17 cellular contexts compared by ENCODE assay signal in the genomic region with DNA sequence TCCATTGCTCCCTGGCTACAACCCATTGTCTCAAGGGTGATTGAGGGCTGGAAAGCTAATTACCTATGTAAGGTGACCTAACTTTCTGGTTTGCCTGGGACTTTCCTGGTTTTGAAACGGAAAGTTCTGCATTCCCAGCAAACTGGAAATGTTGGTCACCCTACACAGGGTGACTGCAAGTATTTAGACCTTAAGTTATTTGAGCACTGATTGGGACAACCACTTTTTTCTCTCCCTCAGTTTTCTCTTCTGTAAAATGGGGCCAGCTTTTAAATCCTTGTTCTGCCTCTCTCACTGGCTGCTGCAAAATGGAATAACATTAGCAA. TPM values are rescaled to one million over a fixed set of nuclear protein-coding genes. Genes with fewer than 3 reads are reported as not detected.
DNase-seq lines count a peak whose midpoint lies in the region; ATAC-seq and TF ChIP-seq lines count a peak whose summit lies in the region.
"Had no signal": no experiment of that assay in that cellular context is flagged by ENCODE, and none has a peak within 500 bp of the region (broad histone marks: within the 10 kb centered on the region; RNA-seq: fewer than 3 reads in every experiment).

No MANE protein-coding gene starts in this region.

- peaks cover 0 to 36% (median 29%) of the 10 kb centered on the region in 9 donors for H3K4me1 ChIP-seq in heart right ventricle
- peaks cover 17 to 31% (median 26%) of the 10 kb centered on the region in 4 donors for H3K4me1 ChIP-seq in upper lobe of left lung
- H3K4me1 ChIP-seq in GM23338 (ENCODE audit: insufficient read depth), result no peaks in the 10 kb centered on the region

- H3K9me3 ChIP-seq in heart right ventricle (no peaks in the 10 kb centered on the region), upper lobe of left lung (no peaks in the 10 kb centered on the region)
- H3K9me3 ChIP-seq: BLaER1 treated with 17β-estradiol and CSF1 and Interleukin-3, amounts not matched to agents 10 nM and 100 nM; MG63 had no signal

- no peak for TF ChIP-seq EP300 in upper lobe of left lung (IDR thresholded peaks at IDR 0.05)

- H3K4me3 ChIP-seq in heart right ventricle (no peak overlapping the region), upper lobe of left lung (no peak overlapping the region), GM23338 (no peak overlapping the region)
- H3K4me3 ChIP-seq: BLaER1 treated with 17β-estradiol and CSF1 and Interleukin-3, amounts not matched to agents 10 nM and 100 nM; lung; MG63 had no signal

- no peak for TF ChIP-seq POLR2A in upper lobe of left lung (IDR thresholded peaks at IDR 0.05)

- ATAC-seq in heart right ventricle (no peak), upper lobe of left lung (ENCODE audit: low FRiP score in 2 of 2) (no peak), HG02623 (IDR thresholded peaks at IDR 0.05; ENCODE audit: unreplicated experiment) (no peak), GM23338 (no peak)

- H3K36me3 Mint-ChIP-seq in osteocyte (ENCODE audit: unreplicated experiment), result no peaks in the 10 kb centered on the region
- no peaks in the 10 kb centered on the region for H3K36me3 Mint-ChIP-seq in GM23338 (ENCODE audit: low read depth)

- no peak for DNase-seq in heart right ventricle
- DNase-seq in cardiac septum (ENCODE audit: low spot score), result no peak
- DNase-seq in epithelial cell of prostate (ENCODE audit: low read depth, low spot score), result peak; percentile 5
- no peak for DNase-seq in osteocyte (ENCODE audit: extremely low spot score, unreplicated experiment)
- DNase-seq in upper lobe of left lung, result peak in 1 of 2 donors; percentile 31
- no peak for DNase-seq in NCI-H510A treated with DMSO at 0.1 percent for 48 hours (lab: John Stamatoyannopoulos, UW)
- no peak for DNase-seq in GM23338 (ENCODE audit: low spot score)
- DNase-seq: activated CD4-positive, alpha-beta T cell treated with anti-CD3 and anti-CD28 coated beads, Interleukin-2, amount 10 ng/mL, durations not matched to agents 7 days and 5 days; activated CD8-positive, alpha-beta memory T cell treated with anti-CD3 and anti-CD28 coated beads, Interleukin-2, amount 50 U/mL, for 4 hours; NCI-H82; small intestine; stimulated activated CD4-positive, alpha-beta T cell treated with anti-CD3 and anti-CD28 coated beads, Interleukin-4, amount 100 ng/mL, for 1 hour; substantia nigra had no signal

- H3K36me3 ChIP-seq in heart right ventricle, result no peaks in the 10 kb centered on the region
- no peaks in the 10 kb centered on the region for H3K36me3 ChIP-seq in upper lobe of left lung
- H3K36me3 ChIP-seq in GM23338 (ENCODE audit: insufficient read depth), result no peaks in the 10 kb centered on the region
- H3K36me3 ChIP-seq: BLaER1 treated with 17β-estradiol and CSF1 and Interleukin-3, amounts not matched to agents 10 nM and 100 nM; MG63 had no signal

- H3K27ac Mint-ChIP-seq in osteocyte (ENCODE audit: unreplicated experiment), result peak overlapping the region; percentile 65
- H3K27ac Mint-ChIP-seq in GM23338, result no peak overlapping the region
- H3K27ac Mint-ChIP-seq: activated CD4-positive, alpha-beta T cell treated with anti-CD3 and anti-CD28 coated beads, Interleukin-2, amount 10 ng/mL, durations not matched to agents 7 days and 5 days had no signal

- WGBS in heart right ventricle, 2 donors, result 71 to 86% methylated on average over 1 of the region's 1 CpG
- WGBS in upper lobe of left lung, 2 donors, result 55 to 61% methylated on average over 1 of the region's 1 CpG

- H3K4me2 ChIP-seq in GM23338, result no peak overlapping the region

- H3K9me3 Mint-ChIP-seq in osteocyte (ENCODE audit: unreplicated experiment) (peaks cover 14% of the 10 kb centered on the region), GM23338 (no peaks in the 10 kb centered on the region)
- H3K9me3 Mint-ChIP-seq: activated CD4-positive, alpha-beta T cell treated with anti-CD3 and anti-CD28 coated beads, Interleukin-2, amount 10 ng/mL, durations not matched to agents 7 days and 5 days had no signal

- peaks cover 0 to 14% (median 0%) of the 10 kb centered on the region in 7 donors for H3K27me3 ChIP-seq in heart right ventricle
- H3K27me3 ChIP-seq in upper lobe of left lung, result no peaks in the 10 kb centered on the region
- no peaks in the 10 kb centered on the region for H3K27me3 ChIP-seq in GM23338 (ENCODE audit: insufficient read depth)
- H3K27me3 ChIP-seq: MG63 had no signal

- H3K27me3 Mint-ChIP-seq in osteocyte (ENCODE audit: unreplicated experiment), result no peaks in the 10 kb centered on the region
- peaks cover 6% of the 10 kb centered on the region for H3K27me3 Mint-ChIP-seq in GM23338 (ENCODE audit: insufficient read depth, low read depth, poor library complexity)
- H3K27me3 Mint-ChIP-seq: activated CD4-positive, alpha-beta T cell treated with anti-CD3 and anti-CD28 coated beads, Interleukin-2, amount 10 ng/mL, durations not matched to agents 7 days and 5 days had no signal

- H2AFZ ChIP-seq in GM23338, result no peak overlapping the region

- H3K27ac ChIP-seq in heart right ventricle (peak overlapping the region in 8 of 10 donors; percentile 35 to 83 (median 64)), epithelial cell of prostate (peak overlapping the region; percentile 20), upper lobe of left lung (peak overlapping the region; percentile 58 to 77 (median 71)), GM23338 (ENCODE audit: low read depth) (no peak overlapping the region)
- H3K27ac ChIP-seq: BLaER1 treated with 17β-estradiol and CSF1 and Interleukin-3, amounts not matched to agents 10 nM and 100 nM had no signal

- intact Hi-C loops in heart right ventricle (cut with DNase I), result loop anchor here in 1 of 10 donors (5.0 kb wide), 1 partner anchor 41 kb away; no protein-coding TSS in a partner anchor
- intact Hi-C loops in cardiac septum (cut with DNase I), result loop anchor here (1.0 to 2.0 kb wide), 2 partner anchors 7 to 25 kb away; no protein-coding TSS in a partner anchor

- H3K4me1 Mint-ChIP-seq in osteocyte (ENCODE audit: unreplicated experiment) (peaks cover 21% of the 10 kb centered on the region), GM23338 (no peaks in the 10 kb centered on the region)

- no peak overlapping the region for H3K4me3 Mint-ChIP-seq in osteocyte (ENCODE audit: unreplicated experiment)
- no peak overlapping the region for H3K4me3 Mint-ChIP-seq in GM23338
- H3K4me3 Mint-ChIP-seq: activated CD4-positive, alpha-beta T cell treated with anti-CD3 and anti-CD28 coated beads, Interleukin-2, amount 10 ng/mL, durations not matched to agents 7 days and 5 days had no signal

- no peaks in the 10 kb centered on the region for H3K9me2 ChIP-seq in GM23338 (ENCODE audit: insufficient read depth)

- H4K20me1 ChIP-seq in GM23338 (replicated peaks; ENCODE audit: insufficient read depth), result no peaks in the 10 kb centered on the region
- H4K20me1 ChIP-seq: BLaER1 treated with 17β-estradiol and CSF1 and Interleukin-3, amounts not matched to agents 10 nM and 100 nM had no signal

- TF ChIP-seq CTCF in heart right ventricle (IDR thresholded peaks at IDR 0.05) (no peak), osteocyte (IDR thresholded peaks at IDR 0.05) (no peak), upper lobe of left lung (IDR thresholded peaks at IDR 0.05) (no peak), GM23338 (conservative IDR thresholded peaks at IDR 0.05; ENCODE audit: low read depth in 2 of 2) (no peak)

- no peaks in the 10 kb centered on the region for H3F3A ChIP-seq in GM23338 (replicated peaks; ENCODE audit: low read depth)

- H3K79me2 ChIP-seq in GM23338 (replicated peaks; ENCODE audit: insufficient read depth), result no peaks in the 10 kb centered on the region

RNA-seq across cellular contexts. Expression of gene MSN, which starts 23.7 kb away (rescaled TPM):
- total RNA-seq in heart right ventricle (100 to 1,000 TPM; 106 to 238 (median 120) TPM), cardiac septum (177 TPM), osteocyte (236 and 241 TPM in 2 replicates), upper lobe of left lung (100 to 1,000 TPM; 160 to 508 (median 380) TPM)
- polyA plus RNA-seq in heart right ventricle (100 to 1,000 TPM in 1 of 2 donors, 10 to 100 TPM in 1; 60.2 to 130 TPM), GM23338 (2016; fragmentation: Nextera tagmentation; extraction: Ambion mirVana) (47.5 and 49.2 TPM in 2 replicates)
- 111 and 120 TPM in 2 replicates for total RNA-seq in GM23338 (2014; rRNA removed; shearing (Covaris generic))
